2 cellular contexts compared by ENCODE assay signal in the genomic region with DNA sequence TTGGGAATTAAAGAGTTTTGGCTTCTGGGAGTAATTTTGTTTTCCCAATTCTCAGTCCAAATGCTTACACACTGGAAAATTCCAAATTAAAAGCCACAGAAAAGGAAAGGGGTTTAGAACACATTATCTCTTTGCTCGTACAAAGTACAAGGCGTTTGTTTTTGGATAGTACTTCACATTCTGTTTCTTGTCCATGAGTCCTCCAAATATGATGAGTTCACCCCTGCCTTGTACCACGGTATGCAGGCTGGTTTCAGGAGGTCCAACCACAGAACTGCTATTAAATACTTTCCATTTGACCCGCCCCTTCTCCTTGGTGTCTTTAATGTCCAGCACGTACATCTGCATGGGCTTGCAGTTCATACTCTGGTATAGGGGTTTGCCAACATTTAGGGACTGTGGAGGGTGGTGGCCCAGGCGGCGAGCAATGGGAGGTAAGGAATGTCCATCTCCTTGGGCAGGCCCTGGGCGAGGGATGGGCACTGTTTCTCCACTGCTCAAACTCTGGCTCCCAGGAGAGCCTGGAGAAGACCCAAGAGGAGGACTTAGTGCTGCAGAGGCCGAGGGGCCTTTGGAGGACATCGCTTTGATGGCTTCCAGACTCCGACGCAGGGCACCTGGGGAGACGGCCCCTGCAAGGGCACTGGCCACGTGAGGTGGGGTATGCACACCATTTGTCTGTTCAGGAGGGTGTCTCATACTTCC.
TF ChIP-seq lines count a peak whose summit lies in the region.

No MANE protein-coding gene starts in this region.

TF ChIP-seq in liver, 16 proteins besides CTCF, POLR2A, EP300 and RAD21:
- TF ChIP-seq, protein P1, sequence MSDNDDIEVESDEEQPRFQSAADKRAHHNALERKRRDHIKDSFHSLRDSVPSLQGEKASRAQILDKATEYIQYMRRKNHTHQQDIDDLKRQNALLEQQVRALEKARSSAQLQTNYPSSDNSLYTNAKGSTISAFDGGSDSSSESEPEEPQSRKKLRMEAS (IDR thresholded peaks at IDR 0.05) = no peak
- TF ChIP-seq HNF4A (conservative IDR thresholded peaks at IDR 0.05) (peak; percentile 11 to 60), GABPA (IDR thresholded peaks at IDR 0.05 in 1 of 2, conservative IDR thresholded peaks at IDR 0.05 in 1 of 2) (no peak), HNF4G (IDR thresholded peaks at IDR 0.05) (no peak), NR2F2 (IDR thresholded peaks at IDR 0.05) (peak; percentile 27), TAF1 (conservative IDR thresholded peaks at IDR 0.05) (no peak), SP1 (IDR thresholded peaks at IDR 0.05) (peak; percentile 72)
- TF ChIP-seq, protein P2, sequence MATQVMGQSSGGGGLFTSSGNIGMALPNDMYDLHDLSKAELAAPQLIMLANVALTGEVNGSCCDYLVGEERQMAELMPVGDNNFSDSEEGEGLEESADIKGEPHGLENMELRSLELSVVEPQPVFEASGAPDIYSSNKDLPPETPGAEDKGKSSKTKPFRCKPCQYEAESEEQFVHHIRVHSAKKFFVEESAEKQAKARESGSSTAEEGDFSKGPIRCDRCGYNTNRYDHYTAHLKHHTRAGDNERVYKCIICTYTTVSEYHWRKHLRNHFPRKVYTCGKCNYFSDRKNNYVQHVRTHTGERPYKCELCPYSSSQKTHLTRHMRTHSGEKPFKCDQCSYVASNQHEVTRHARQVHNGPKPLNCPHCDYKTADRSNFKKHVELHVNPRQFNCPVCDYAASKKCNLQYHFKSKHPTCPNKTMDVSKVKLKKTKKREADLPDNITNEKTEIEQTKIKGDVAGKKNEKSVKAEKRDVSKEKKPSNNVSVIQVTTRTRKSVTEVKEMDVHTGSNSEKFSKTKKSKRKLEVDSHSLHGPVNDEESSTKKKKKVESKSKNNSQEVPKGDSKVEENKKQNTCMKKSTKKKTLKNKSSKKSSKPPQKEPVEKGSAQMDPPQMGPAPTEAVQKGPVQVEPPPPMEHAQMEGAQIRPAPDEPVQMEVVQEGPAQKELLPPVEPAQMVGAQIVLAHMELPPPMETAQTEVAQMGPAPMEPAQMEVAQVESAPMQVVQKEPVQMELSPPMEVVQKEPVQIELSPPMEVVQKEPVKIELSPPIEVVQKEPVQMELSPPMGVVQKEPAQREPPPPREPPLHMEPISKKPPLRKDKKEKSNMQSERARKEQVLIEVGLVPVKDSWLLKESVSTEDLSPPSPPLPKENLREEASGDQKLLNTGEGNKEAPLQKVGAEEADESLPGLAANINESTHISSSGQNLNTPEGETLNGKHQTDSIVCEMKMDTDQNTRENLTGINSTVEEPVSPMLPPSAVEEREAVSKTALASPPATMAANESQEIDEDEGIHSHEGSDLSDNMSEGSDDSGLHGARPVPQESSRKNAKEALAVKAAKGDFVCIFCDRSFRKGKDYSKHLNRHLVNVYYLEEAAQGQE (IDR thresholded peaks at IDR 0.05) = no peak
- TF ChIP-seq, protein P3, sequence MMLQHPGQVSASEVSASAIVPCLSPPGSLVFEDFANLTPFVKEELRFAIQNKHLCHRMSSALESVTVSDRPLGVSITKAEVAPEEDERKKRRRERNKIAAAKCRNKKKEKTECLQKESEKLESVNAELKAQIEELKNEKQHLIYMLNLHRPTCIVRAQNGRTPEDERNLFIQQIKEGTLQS (IDR thresholded peaks at IDR 0.05) = no peak

TF ChIP-seq in HepG2, 621 proteins besides CTCF, POLR2A, EP300 and RAD21:
- TF ChIP-seq ZNF670 (CRISPR knock-in tag; IDR thresholded peaks at IDR 0.05; ENCODE audit: borderline replicate concordance) (no peak), ZBTB7A (CRISPR knock-in tag; IDR thresholded peaks at IDR 0.05) (no peak)
- TF ChIP-seq, protein P4, sequence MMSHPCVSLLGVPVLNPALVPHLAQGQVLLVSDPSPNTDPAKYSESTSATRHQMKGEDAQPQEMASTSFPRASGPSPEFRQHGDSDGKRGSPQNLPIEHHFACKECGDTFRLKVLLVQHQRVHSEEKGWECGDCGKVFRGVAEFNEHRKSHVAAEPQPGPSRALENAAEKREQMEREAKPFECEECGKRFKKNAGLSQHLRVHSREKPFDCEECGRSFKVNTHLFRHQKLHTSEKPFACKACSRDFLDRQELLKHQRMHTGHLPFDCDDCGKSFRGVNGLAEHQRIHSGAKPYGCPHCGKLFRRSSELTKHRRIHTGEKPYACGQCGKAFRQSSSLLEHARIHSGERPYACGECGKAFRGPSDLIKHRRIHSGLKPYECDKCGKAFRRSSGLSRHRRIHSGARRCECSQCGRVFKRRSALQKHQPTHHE (CRISPR knock-in tag; IDR thresholded peaks at IDR 0.05; ENCODE audit: borderline replicate concordance) = no peak
